In genomic region chr4:42497142-42497541, GRCh38 we compare ENCODE assay signal across 31 cellular contexts.
"Had no signal": no experiment of that assay in that cellular context is flagged by ENCODE, and none has a peak within 500 bp of the region (broad histone marks: within the 10 kb centered on the region; RNA-seq: fewer than 3 reads in every experiment).

No MANE protein-coding gene starts in this region.

- H2AFZ ChIP-seq: neural progenitor cell, parathyroid adenoma had no signal

- H3K9ac ChIP-seq: neural progenitor cell, parathyroid adenoma had no signal

- H3K27ac ChIP-seq: neural progenitor cell, parathyroid adenoma, psoas muscle, skin epidermis, spleen, suprapubic skin, testis, tibial artery, transverse colon, upper lobe of right lung, uterus had no signal

- H3K27me3 Mint-ChIP-seq: naive thymus-derived CD8-positive, alpha-beta T cell; natural killer cell treated with Interleukin-12 subunit alpha and Interleukin-12 subunit beta and Interleukin-15 and Interleukin-18, amount 100 ng/mL, for 72 hours; progenitor cell of endocrine pancreas; stimulated activated memory B cell treated with anti-CD40 and anti-IgM and Interleukin-4, amounts not matched to agents 10 μg/mL and 1 μg/mL and 100 μg/mL, for 72 hours; stimulated activated naive CD8-positive, alpha-beta T cell treated with anti-CD3 and anti-CD28 coated beads, Interleukin-15, amount 100 ng/mL, for 72 hours had no signal

- H3K9me3 Mint-ChIP-seq: naive thymus-derived CD8-positive, alpha-beta T cell; natural killer cell treated with Interleukin-12 subunit alpha and Interleukin-12 subunit beta and Interleukin-15 and Interleukin-18, amount 100 ng/mL, for 72 hours; nephron progenitor cell; neural progenitor cell; stimulated activated memory B cell treated with anti-CD40 and anti-IgM and Interleukin-4, amounts not matched to agents 10 μg/mL and 1 μg/mL and 100 μg/mL, for 72 hours; stimulated activated naive CD8-positive, alpha-beta T cell treated with anti-CD3 and anti-CD28 coated beads, Interleukin-15, amount 100 ng/mL, for 72 hours; type B pancreatic cell had no signal

- H3K4me3 ChIP-seq: neural progenitor cell, ovary, psoas muscle, skin epidermis, smooth muscle cell, spleen, suprapubic skin, testis, tibial artery, transverse colon, upper lobe of right lung, uterus had no signal

- H3K36me3 Mint-ChIP-seq: natural killer cell treated with Interleukin-12 subunit alpha and Interleukin-12 subunit beta and Interleukin-15 and Interleukin-18, amount 100 ng/mL, for 72 hours; type B pancreatic cell had no signal

- H3K36me3 ChIP-seq: neural progenitor cell, ovary, suprapubic skin, tibial artery, transverse colon, upper lobe of right lung, uterus had no signal

- ATAC-seq: naive thymus-derived CD8-positive, alpha-beta T cell; natural killer cell treated with Interleukin-12 subunit alpha and Interleukin-12 subunit beta and Interleukin-15 and Interleukin-18, amount 100 ng/mL, for 72 hours; psoas muscle; right cardiac atrium; stimulated activated memory B cell treated with anti-CD40 and anti-IgM and Interleukin-4, amounts not matched to agents 10 μg/mL and 1 μg/mL and 100 μg/mL, for 72 hours; stimulated activated naive CD8-positive, alpha-beta T cell treated with anti-CD3 and anti-CD28 coated beads, Interleukin-15, amount 100 ng/mL, for 72 hours; stimulated activated naive CD8-positive, alpha-beta T cell treated with anti-CD3 and anti-CD28 coated beads, Interleukin-15, Interleukin-2, amounts not matched to agents 100 U/mL and 50 U/mL, for 24 hours; upper lobe of right lung had no signal

- H3K4me1 Mint-ChIP-seq: stimulated activated memory B cell treated with anti-CD40 and anti-IgM and Interleukin-4, amounts not matched to agents 10 μg/mL and 1 μg/mL and 100 μg/mL, for 72 hours; stimulated activated naive CD8-positive, alpha-beta T cell treated with anti-CD3 and anti-CD28 coated beads, Interleukin-15, amount 100 ng/mL, for 72 hours had no signal

- DNase-seq: naive thymus-derived CD8-positive, alpha-beta T cell; nephron progenitor cell; occipital lobe; ovary; posterior cingulate gyrus; psoas muscle; right cardiac atrium; spleen; stimulated activated CD4-positive, alpha-beta T cell treated with anti-CD3 and anti-CD28 coated beads, Interleukin-12 subunit alpha, Interleukin-12 subunit beta, amount 100 ng/mL, for 4 hours; stimulated activated CD4-positive, alpha-beta T cell treated with anti-CD3 and anti-CD28 coated beads, Interleukin-1b, Interleukin-23, amount 100 ng/mL, for 48 hours; stimulated activated CD4-positive, alpha-beta T cell treated with anti-CD3 and anti-CD28 coated beads, Interleukin-4, amount 100 ng/mL, for 1 hour; stimulated activated CD4-positive, alpha-beta T cell treated with anti-CD3 and anti-CD28 coated beads, Interleukin-4, amount 100 ng/mL, for 4 hours; stimulated activated CD8-positive, alpha-beta memory T cell treated with anti-CD3 and anti-CD28 coated beads, Interleukin-4, amount 100 ng/mL, for 48 hours; stimulated activated naive CD4-positive, alpha-beta T cell; stimulated activated naive CD8-positive, alpha-beta T cell treated with anti-CD3 and anti-CD28 coated beads, Interleukin-15, amount 100 ng/mL, for 72 hours; stimulated activated naive CD8-positive, alpha-beta T cell treated with anti-CD3 and anti-CD28 coated beads, Interleukin-15, Interleukin-2, amounts not matched to agents 100 U/mL and 50 U/mL, for 24 hours; substantia nigra; testis; tibial artery; transverse colon; upper lobe of right lung; uterus had no signal

- H3K9me3 ChIP-seq: ovary, psoas muscle, spleen, suprapubic skin, testis, tibial artery, transverse colon, upper lobe of right lung, uterus had no signal

- H3K27ac Mint-ChIP-seq: naive thymus-derived CD8-positive, alpha-beta T cell; natural killer cell treated with Interleukin-12 subunit alpha and Interleukin-12 subunit beta and Interleukin-15 and Interleukin-18, amount 100 ng/mL, for 72 hours; neural progenitor cell; progenitor cell of endocrine pancreas; stimulated activated memory B cell treated with anti-CD40 and anti-IgM and Interleukin-4, amounts not matched to agents 10 μg/mL and 1 μg/mL and 100 μg/mL, for 72 hours; type B pancreatic cell had no signal

- H3K4me1 ChIP-seq: parathyroid adenoma, spleen, suprapubic skin, testis, transverse colon, upper lobe of right lung, uterus had no signal

- H3K27me3 ChIP-seq: neural progenitor cell, ovary, spleen, suprapubic skin, testis, tibial artery, transverse colon, upper lobe of right lung, uterus had no signal

- H3K4me2 ChIP-seq: neural progenitor cell, smooth muscle cell had no signal

- H3K4me3 Mint-ChIP-seq: naive thymus-derived CD8-positive, alpha-beta T cell; natural killer cell treated with Interleukin-12 subunit alpha and Interleukin-12 subunit beta and Interleukin-15 and Interleukin-18, amount 100 ng/mL, for 72 hours; nephron progenitor cell; neural progenitor cell; stimulated activated memory B cell treated with anti-CD40 and anti-IgM and Interleukin-4, amounts not matched to agents 10 μg/mL and 1 μg/mL and 100 μg/mL, for 72 hours; stimulated activated naive CD8-positive, alpha-beta T cell treated with anti-CD3 and anti-CD28 coated beads, Interleukin-15, amount 100 ng/mL, for 72 hours; type B pancreatic cell had no signal

- H3K79me2 ChIP-seq: parathyroid adenoma had no signal
